ENCODE assay signal across 36 cellular contexts in the genomic region with DNA sequence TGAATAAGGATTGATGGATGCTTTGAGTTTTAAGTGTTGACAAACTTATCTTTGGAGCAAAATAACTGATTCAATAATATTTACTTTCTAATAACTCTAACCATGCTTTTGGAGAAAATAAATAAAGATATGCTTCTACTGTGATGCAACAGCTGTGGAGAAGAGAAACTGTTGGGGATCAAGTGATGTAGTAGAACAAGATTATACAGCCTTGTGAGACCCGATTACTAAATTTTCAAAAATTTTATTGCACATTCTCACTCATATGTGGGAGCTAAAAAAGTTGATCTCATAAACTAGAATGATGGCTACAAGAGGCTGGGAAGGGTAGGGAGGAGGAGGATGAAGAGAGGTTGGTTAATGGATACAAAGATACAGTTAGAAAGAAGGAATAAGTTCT.
"Had no signal": no experiment of that assay in that cellular context is flagged by ENCODE, and none has a peak within 500 bp of the region (broad histone marks: within the 10 kb centered on the region; RNA-seq: fewer than 3 reads in every experiment).

No MANE protein-coding gene starts in this region.

- H3K9me3 Mint-ChIP-seq: activated CD8-positive, alpha-beta T cell treated with anti-CD3 and anti-CD28 coated beads for 36 hours; activated naive CD8-positive, alpha-beta T cell treated with anti-CD3 and anti-CD28 coated beads, Interleukin-2, amount 10 ng/mL, durations not matched to agents 7 days and 5 days; activated naive CD8-positive, alpha-beta T cell treated with anti-CD3 and anti-CD28 coated beads, Interleukin-2, amount 50 U/mL, for 24 hours; activated T-cell treated with anti-CD3 and anti-CD28 coated beads, Interleukin-2, amount 50 U/mL, for 24 hours; T-helper 1 cell treated with Interleukin-12 subunit alpha and Interleukin-12 subunit beta and Interleukin-4 antibody, amounts not matched to agents 30 μg/mL and 1 μg/mL, for 36 hours; T-helper 2 cell treated with Interferon-gamma antibody and Interleukin-4, amounts not matched to agents 5 μg/mL and 100 μg/mL, for 36 hours had no signal

- H3K4me1 Mint-ChIP-seq: activated B cell treated with CpG ODN at 0.5 μM for 24 hours; activated CD4-positive, alpha-beta T cell treated with anti-CD3 and anti-CD28 coated beads, Interleukin-2, amount 10 ng/mL, durations not matched to agents 24 days and 14 days; activated CD8-positive, alpha-beta memory T cell treated with anti-CD3 and anti-CD28 coated beads, Interleukin-2, amount 10 ng/mL, durations not matched to agents 7 days and 5 days; activated naive CD4-positive, alpha-beta T cell treated with anti-CD3 and anti-CD28 coated beads, Interleukin-2, amount 10 ng/mL, durations not matched to agents 7 days and 5 days; activated naive CD4-positive, alpha-beta T cell treated with anti-CD3 and anti-CD28 coated beads, Interleukin-2, amount 50 U/mL, for 24 hours; activated naive CD8-positive, alpha-beta T cell treated with anti-CD3 and anti-CD28 coated beads, Interleukin-2, amount 10 ng/mL, durations not matched to agents 7 days and 5 days; activated naive CD8-positive, alpha-beta T cell treated with anti-CD3 and anti-CD28 coated beads, Interleukin-2, amount 50 U/mL, for 24 hours had no signal

- H3K4me1 ChIP-seq: body of pancreas, breast epithelium had no signal

- H3K4me3 ChIP-seq: body of pancreas, breast epithelium had no signal

- DNase-seq: activated B cell treated with CpG ODN at 0.5 μM for 24 hours; activated CD4-positive, alpha-beta memory T cell treated with anti-CD3 and anti-CD28 coated beads for 36 hours; activated CD4-positive, alpha-beta T cell treated with anti-CD3 and anti-CD28 coated beads for 4 hours; activated CD4-positive, alpha-beta T cell treated with anti-CD3 and anti-CD28 coated beads, Interleukin-2, amount 10 ng/mL, durations not matched to agents 24 days and 14 days; activated CD4-positive, alpha-beta T cell treated with anti-CD3 and anti-CD28 coated beads, Interleukin-2, amount 50 U/mL, for 1 hour; activated CD4-positive, alpha-beta T cell treated with anti-CD3 and anti-CD28 coated beads, Interleukin-2, amount 50 U/mL, for 4 hours; activated CD4-positive, CD25-positive, alpha-beta regulatory T cell treated with anti-CD3 and anti-CD28 coated beads, Interleukin-2, amount 50 U/mL, for 72 hours; activated CD8-positive, alpha-beta memory T cell treated with anti-CD3 and anti-CD28 coated beads for 24 hours; activated CD8-positive, alpha-beta memory T cell treated with anti-CD3 and anti-CD28 coated beads, Interleukin-2, amount 10 ng/mL, durations not matched to agents 7 days and 5 days; activated CD8-positive, alpha-beta memory T cell treated with anti-CD3 and anti-CD28 coated beads, Interleukin-2, amount 50 U/mL, for 48 hours; activated CD8-positive, alpha-beta T cell treated with anti-CD3 and anti-CD28 coated beads for 36 hours; activated effector memory CD4-positive, alpha-beta T cell treated with Interleukin-2 at 50 U/mL for 16 hours; activated gamma-delta T cell; activated naive CD4-positive, alpha-beta T cell treated with anti-CD3 and anti-CD28 coated beads, Interleukin-2, amount 10 ng/mL, durations not matched to agents 7 days and 5 days; activated naive CD4-positive, alpha-beta T cell treated with Interleukin-2 at 50 U/mL for 16 hours; activated naive CD8-positive, alpha-beta T cell treated with anti-CD3 and anti-CD28 coated beads, Interleukin-2, amount 10 ng/mL, durations not matched to agents 7 days and 5 days; activated naive CD8-positive, alpha-beta T cell treated with anti-CD3 and anti-CD28 coated beads, Interleukin-2, amount 50 U/mL, for 24 hours; activated T-cell treated with anti-CD3 and anti-CD28 coated beads, Interleukin-2, amount 50 U/mL, for 24 hours; activated T-cell treated with anti-CD3 and anti-CD28 coated beads, Interleukin-2, amount 50 U/mL, for 48 hours; amniotic stem cell; aorta; body of pancreas; brain microvascular endothelial cell; central memory CD4-positive, alpha-beta T cell; T-helper 1 cell; T-helper 2 cell; T-helper 9 cell had no signal

- H3K36me3 Mint-ChIP-seq: activated CD4-positive, alpha-beta memory T cell treated with anti-CD3 and anti-CD28 coated beads for 36 hours; activated CD8-positive, alpha-beta memory T cell treated with anti-CD3 and anti-CD28 coated beads, Interleukin-2, amount 10 ng/mL, durations not matched to agents 7 days and 5 days; activated naive CD4-positive, alpha-beta T cell treated with anti-CD3 and anti-CD28 coated beads, Interleukin-2, amount 10 ng/mL, durations not matched to agents 7 days and 5 days; activated naive CD4-positive, alpha-beta T cell treated with anti-CD3 and anti-CD28 coated beads, Interleukin-2, amount 50 U/mL, for 24 hours; activated naive CD8-positive, alpha-beta T cell; activated naive CD8-positive, alpha-beta T cell treated with anti-CD3 and anti-CD28 coated beads, Interleukin-2, amount 10 ng/mL, durations not matched to agents 7 days and 5 days had no signal

- H3K27ac ChIP-seq: body of pancreas, brain microvascular endothelial cell, breast epithelium, VCaP had no signal

- FAIRE-seq: astrocyte, TTC549 had no signal

- H3K27ac Mint-ChIP-seq: activated B cell treated with CpG ODN at 0.5 μM for 24 hours; activated CD4-positive, alpha-beta memory T cell treated with anti-CD3 and anti-CD28 coated beads for 36 hours; activated CD4-positive, alpha-beta T cell treated with anti-CD3 and anti-CD28 coated beads, Interleukin-2, amount 10 ng/mL, durations not matched to agents 24 days and 14 days; activated CD8-positive, alpha-beta memory T cell treated with anti-CD3 and anti-CD28 coated beads, Interleukin-2, amount 10 ng/mL, durations not matched to agents 7 days and 5 days; activated CD8-positive, alpha-beta T cell treated with anti-CD3 and anti-CD28 coated beads for 36 hours; activated naive CD4-positive, alpha-beta T cell treated with anti-CD3 and anti-CD28 coated beads, Interleukin-2, amount 10 ng/mL, durations not matched to agents 7 days and 5 days; activated naive CD4-positive, alpha-beta T cell treated with anti-CD3 and anti-CD28 coated beads, Interleukin-2, amount 50 U/mL, for 24 hours; activated naive CD8-positive, alpha-beta T cell; activated naive CD8-positive, alpha-beta T cell treated with anti-CD3 and anti-CD28 coated beads, Interleukin-2, amount 10 ng/mL, durations not matched to agents 7 days and 5 days; activated naive CD8-positive, alpha-beta T cell treated with anti-CD3 and anti-CD28 coated beads, Interleukin-2, amount 50 U/mL, for 24 hours; activated T-cell treated with anti-CD3 and anti-CD28 coated beads, Interleukin-2, amount 50 U/mL, for 24 hours; activated T-helper 2 cell treated with anti-CD3 and anti-CD28 coated beads, Interferon-gamma antibody, Interleukin-2, Interleukin-4, amounts not matched to agents 10 μg/mL and 5 μg/mL and 100 μg/mL, durations not matched to agents 14 hours and 24 hours and 36 hours; T-helper 1 cell treated with Interleukin-12 subunit alpha and Interleukin-12 subunit beta and Interleukin-4 antibody, amounts not matched to agents 30 μg/mL and 1 μg/mL, for 36 hours; T-helper 2 cell treated with Interferon-gamma antibody and Interleukin-4, amounts not matched to agents 5 μg/mL and 100 μg/mL, for 36 hours had no signal

- H3K9me3 ChIP-seq: body of pancreas had no signal

- ATAC-seq: activated CD8-positive, alpha-beta memory T cell treated with anti-CD3 and anti-CD28 coated beads, Interleukin-2, amount 10 ng/mL, durations not matched to agents 7 days and 5 days; activated CD8-positive, alpha-beta T cell treated with anti-CD3 and anti-CD28 coated beads for 36 hours; activated naive CD8-positive, alpha-beta T cell treated with anti-CD3 and anti-CD28 coated beads, Interleukin-2, amount 50 U/mL, for 24 hours; body of pancreas had no signal

- H3K27me3 Mint-ChIP-seq: activated CD4-positive, alpha-beta T cell treated with anti-CD3 and anti-CD28 coated beads, Interleukin-2, amount 10 ng/mL, durations not matched to agents 24 days and 14 days; activated naive CD4-positive, alpha-beta T cell treated with anti-CD3 and anti-CD28 coated beads, Interleukin-2, amount 10 ng/mL, durations not matched to agents 7 days and 5 days; activated naive CD8-positive, alpha-beta T cell treated with anti-CD3 and anti-CD28 coated beads, Interleukin-2, amount 10 ng/mL, durations not matched to agents 7 days and 5 days; activated naive CD8-positive, alpha-beta T cell treated with anti-CD3 and anti-CD28 coated beads, Interleukin-2, amount 50 U/mL, for 24 hours had no signal

- H3K4me3 Mint-ChIP-seq: activated B cell treated with CpG ODN at 0.5 μM for 24 hours; activated CD4-positive, alpha-beta memory T cell treated with anti-CD3 and anti-CD28 coated beads for 36 hours; activated CD4-positive, alpha-beta T cell treated with anti-CD3 and anti-CD28 coated beads, Interleukin-2, amount 10 ng/mL, durations not matched to agents 24 days and 14 days; activated CD8-positive, alpha-beta memory T cell treated with anti-CD3 and anti-CD28 coated beads, Interleukin-2, amount 10 ng/mL, durations not matched to agents 7 days and 5 days; activated CD8-positive, alpha-beta T cell treated with anti-CD3 and anti-CD28 coated beads for 36 hours; activated naive CD4-positive, alpha-beta T cell treated with anti-CD3 and anti-CD28 coated beads, Interleukin-2, amount 10 ng/mL, durations not matched to agents 7 days and 5 days; activated naive CD4-positive, alpha-beta T cell treated with anti-CD3 and anti-CD28 coated beads, Interleukin-2, amount 50 U/mL, for 24 hours; activated naive CD8-positive, alpha-beta T cell; activated naive CD8-positive, alpha-beta T cell treated with anti-CD3 and anti-CD28 coated beads, Interleukin-2, amount 10 ng/mL, durations not matched to agents 7 days and 5 days; activated naive CD8-positive, alpha-beta T cell treated with anti-CD3 and anti-CD28 coated beads, Interleukin-2, amount 50 U/mL, for 24 hours; activated T-cell treated with anti-CD3 and anti-CD28 coated beads, Interleukin-2, amount 50 U/mL, for 24 hours; T-helper 1 cell treated with Interleukin-12 subunit alpha and Interleukin-12 subunit beta and Interleukin-4 antibody, amounts not matched to agents 30 μg/mL and 1 μg/mL, for 36 hours; T-helper 2 cell treated with Interferon-gamma antibody and Interleukin-4, amounts not matched to agents 5 μg/mL and 100 μg/mL, for 36 hours had no signal
